ENCODE assay signal across 9 cellular contexts in genomic region chr11:114317738-114318137, GRCh38. TPM values are rescaled to one million over a fixed set of nuclear protein-coding genes. Genes with fewer than 3 reads are reported as not detected.
DNase-seq lines count a peak whose midpoint lies in the region; ATAC-seq and TF ChIP-seq lines count a peak whose summit lies in the region.
"Had no signal": no experiment of that assay in that cellular context is flagged by ENCODE, and none has a peak within 500 bp of the region (broad histone marks: within the 10 kb centered on the region; RNA-seq: fewer than 3 reads in every experiment).

No MANE protein-coding gene starts in this region.

- H3K9ac ChIP-seq in NT2/D1 (ENCODE audit: insufficient read length, low read depth): no peak overlapping the region
- H3K9ac ChIP-seq: BLaER1 treated with 17β-estradiol and CSF1 and Interleukin-3, amounts not matched to agents 10 nM and 100 nM had no signal

- no peaks in the 10 kb centered on the region for H3K36me3 ChIP-seq in NT2/D1 (ENCODE audit: insufficient read depth, insufficient read length, low read length)
- peaks cover 0 to 14% (median 3%) of the 10 kb centered on the region in 4 donors for H3K36me3 ChIP-seq in sigmoid colon
- H3K36me3 ChIP-seq: BLaER1 treated with 17β-estradiol and CSF1 and Interleukin-3, amounts not matched to agents 10 nM and 100 nM had no signal

- DNase-seq in NCI-H2107 treated with DMSO at 0.1 percent for 48 hours (lab: John Stamatoyannopoulos, UW; ENCODE audit: unreplicated experiment) (peak; percentile 26), NCI-H2107 (lab: John Stamatoyannopoulos, UW) (no peak), NT2/D1 (ENCODE audit: low read depth, low spot score) (peak; percentile 76), fibroblast of mammary gland (ENCODE audit: low read depth) (peak; percentile 65), sigmoid colon (no peak), omental fat pad (ENCODE audit: low spot score) (no peak)

- no peak overlapping the region for H3K4me3 ChIP-seq in NT2/D1 (ENCODE audit: insufficient read length, low read depth)
- H3K4me3 ChIP-seq in fibroblast of mammary gland (ENCODE audit: control insufficient read depth, low read depth, low read length): no peak overlapping the region
- no peak overlapping the region for H3K4me3 ChIP-seq in sigmoid colon
- H3K4me3 ChIP-seq: BLaER1 treated with 17β-estradiol and CSF1 and Interleukin-3, amounts not matched to agents 10 nM and 100 nM had no signal

- H3K27ac ChIP-seq in sigmoid colon: peak overlapping the region in 3 of 4 donors; percentile 10 to 42 (median 13)
- H3K27ac ChIP-seq: BLaER1 treated with 17β-estradiol and CSF1 and Interleukin-3, amounts not matched to agents 10 nM and 100 nM had no signal

- peaks cover 3% of the 10 kb centered on the region for H3K4me1 ChIP-seq in NT2/D1 (ENCODE audit: insufficient read depth, insufficient read length)
- peaks cover 0 to 10% (median 5%) of the 10 kb centered on the region in 4 donors for H3K4me1 ChIP-seq in sigmoid colon
- H3K4me1 ChIP-seq: BLaER1 treated with 17β-estradiol and CSF1 and Interleukin-3, amounts not matched to agents 10 nM and 100 nM had no signal

- TF ChIP-seq CTCF in fibroblast of mammary gland (conservative IDR thresholded peaks at IDR 0.05; ENCODE audit: control insufficient read depth, insufficient read depth, low read depth, low read length) (peak; percentile 47), sigmoid colon (IDR thresholded peaks at IDR 0.05) (peak in 1 of 4 experiments; percentile 13), omental fat pad (IDR thresholded peaks at IDR 0.05) (no peak)

- intact Hi-C loops in sigmoid colon (cut with DNase I): no loop called here

- no peak for ATAC-seq in omental fat pad (ENCODE audit: low FRiP score)
- ATAC-seq in HG03025 (IDR thresholded peaks at IDR 0.05; ENCODE audit: low FRiP score, unreplicated experiment): no peak
- no peak for ATAC-seq in HG02642 (IDR thresholded peaks at IDR 0.05; ENCODE audit: poor library complexity, unreplicated experiment)

- WGBS in sigmoid colon, 2 donors: 36 to 40% methylated on average over 5 of the region's 5 CpGs

- no peak for TF ChIP-seq EP300 in sigmoid colon (IDR thresholded peaks at IDR 0.05)

- TF ChIP-seq POLR2A in sigmoid colon (IDR thresholded peaks at IDR 0.05): no peak

- H3K9me3 ChIP-seq in NT2/D1 (ENCODE audit: insufficient read depth, low read length) (no peaks in the 10 kb centered on the region), sigmoid colon (no peaks in the 10 kb centered on the region)
- H3K9me3 ChIP-seq: BLaER1 treated with 17β-estradiol and CSF1 and Interleukin-3, amounts not matched to agents 10 nM and 100 nM had no signal

- H3K27me3 ChIP-seq in NT2/D1 (ENCODE audit: insufficient read depth, insufficient read length) (no peaks in the 10 kb centered on the region), sigmoid colon (no peaks in the 10 kb centered on the region)
- H3K27me3 ChIP-seq: BLaER1 treated with 17β-estradiol and CSF1 and Interleukin-3, amounts not matched to agents 10 nM and 100 nM had no signal

RNA-seq across cellular contexts. Expression of gene NNMT, which starts 21.5 kb away (rescaled TPM):
- total RNA-seq in sigmoid colon (100 to 1,000 TPM; 126 to 960 (median 409) TPM), omental fat pad (1,000 to 10,000 TPM in 3 of 4 donors, 100 to 1,000 TPM in 1; 712 to 1,460 (median 1,382) TPM)
- 100 to 1,000 TPM in 2 of 3 donors, 10 to 100 TPM in 1; 28.0 to 208 (median 201) TPM for polyA plus RNA-seq in sigmoid colon

Comparison
In these comparisons a context has a peak if more than half of its experiments do, and no peak if none do; other contexts are left out.
1. DNase-seq: peak in NCI-H2107 treated with DMSO at 0.1 percent for 48 hours (single experiment), NT2/D1 (single experiment) and fibroblast of mammary gland (single experiment); none in NCI-H2107 (single experiment), sigmoid colon (single experiment) and omental fat pad (single experiment).